In genomic region chr3:73745429-73746247, GRCh38 we compare ENCODE assay signal across 18 cellular contexts.
DNase-seq lines count a peak whose midpoint lies in the region; ATAC-seq, FAIRE-seq and TF ChIP-seq lines count a peak whose summit lies in the region.
"Had no signal": no experiment of that assay in that cellular context is flagged by ENCODE, and none has a peak within 500 bp of the region (broad histone marks: within the 10 kb centered on the region; RNA-seq: fewer than 3 reads in every experiment).

No MANE protein-coding gene starts in this region.

- no peak overlapping the region for H3K4me3 ChIP-seq in astrocyte (ENCODE audit: insufficient read depth, low read depth, low read length)
- H3K4me3 ChIP-seq in prostate gland, result no peak overlapping the region
- no peak overlapping the region for H3K4me3 ChIP-seq in pancreas
- H3K4me3 ChIP-seq: ascending aorta, colonic mucosa, upper lobe of left lung had no signal

- H3K9me3 Mint-ChIP-seq in astrocyte (ENCODE audit: unreplicated experiment), result peaks cover 2% of the 10 kb centered on the region
- H3K9me3 Mint-ChIP-seq: mesothelial cell of epicardium had no signal

- TF ChIP-seq POLR2A in prostate gland (IDR thresholded peaks at IDR 0.05), result no peak

- H3K4me3 Mint-ChIP-seq in astrocyte (ENCODE audit: unreplicated experiment), result no peak overlapping the region
- H3K4me3 Mint-ChIP-seq: activated CD4-positive, alpha-beta T cell treated with anti-CD3 and anti-CD28 coated beads for 36 hours; CD4-positive, alpha-beta T cell; mesothelial cell of epicardium; stimulated activated memory B cell treated with anti-CD40 and anti-IgM and Interleukin-4, amounts not matched to agents 10 μg/mL and 1 μg/mL and 100 μg/mL, for 72 hours had no signal

- H3K79me2 ChIP-seq in astrocyte (ENCODE audit: insufficient read depth, low read length), result no peaks in the 10 kb centered on the region

- H4K20me1 ChIP-seq in astrocyte (ENCODE audit: insufficient read depth, low read length), result no peaks in the 10 kb centered on the region

- H3K9ac ChIP-seq in astrocyte (ENCODE audit: low read length), result no peak overlapping the region

- H3K27me3 Mint-ChIP-seq in astrocyte (ENCODE audit: low read depth, unreplicated experiment), result no peaks in the 10 kb centered on the region
- H3K27me3 Mint-ChIP-seq: activated CD4-positive, alpha-beta T cell treated with anti-CD3 and anti-CD28 coated beads for 36 hours; CD4-positive, alpha-beta T cell; stimulated activated memory B cell treated with anti-CD40 and anti-IgM and Interleukin-4, amounts not matched to agents 10 μg/mL and 1 μg/mL and 100 μg/mL, for 72 hours had no signal

- peaks cover 3% of the 10 kb centered on the region for H3K4me1 Mint-ChIP-seq in astrocyte (ENCODE audit: low read depth, unreplicated experiment)
- H3K4me1 Mint-ChIP-seq: activated CD4-positive, alpha-beta T cell treated with anti-CD3 and anti-CD28 coated beads for 36 hours; stimulated activated memory B cell treated with anti-CD40 and anti-IgM and Interleukin-4, amounts not matched to agents 10 μg/mL and 1 μg/mL and 100 μg/mL, for 72 hours had no signal

- TF ChIP-seq CTCF in astrocyte (IDR thresholded peaks at IDR 0.05; ENCODE audit: insufficient read depth, low read depth, low read length), result no peak
- TF ChIP-seq CTCF in prostate gland (IDR thresholded peaks at IDR 0.05), result no peak
- TF ChIP-seq CTCF in pancreas (IDR thresholded peaks at IDR 0.05), result no peak

- FAIRE-seq in astrocyte (lab: Jason Lieb, UNC), result peak; percentile 32
- no peak for FAIRE-seq in pancreas (lab: Jason Lieb, UNC)
- FAIRE-seq: small intestine had no signal

- H3K27ac ChIP-seq in astrocyte (ENCODE audit: low read depth, low read length) (no peak overlapping the region), prostate gland (peak overlapping the region in 1 of 2 donors; percentile 20), pancreas (no peak overlapping the region)
- H3K27ac ChIP-seq: ascending aorta, colonic mucosa, upper lobe of left lung had no signal

- H3K36me3 ChIP-seq in astrocyte (ENCODE audit: insufficient read depth, low read length) (no peaks in the 10 kb centered on the region), prostate gland (no peaks in the 10 kb centered on the region), pancreas (no peaks in the 10 kb centered on the region)
- H3K36me3 ChIP-seq: ascending aorta, colonic mucosa, upper lobe of left lung had no signal

- no peak overlapping the region for H3K27ac Mint-ChIP-seq in astrocyte (ENCODE audit: unreplicated experiment)
- H3K27ac Mint-ChIP-seq: activated CD4-positive, alpha-beta T cell treated with anti-CD3 and anti-CD28 coated beads for 36 hours; CD4-positive, alpha-beta T cell; mesothelial cell of epicardium; stimulated activated memory B cell treated with anti-CD40 and anti-IgM and Interleukin-4, amounts not matched to agents 10 μg/mL and 1 μg/mL and 100 μg/mL, for 72 hours had no signal

- intact Hi-C loops in prostate gland (cut with DNase I), result no loop called here
- intact Hi-C loops in pancreas (cut with DNase I), result no loop called here

- DNase-seq in NCI-H82 (lab: John Stamatoyannopoulos, UW) (peak; percentile 69), NCI-H82 treated with DMSO at 0.1 percent for 48 hours (lab: John Stamatoyannopoulos, UW; ENCODE audit: unreplicated experiment) (no peak), NCI-H2107 (lab: John Stamatoyannopoulos, UW) (peak; percentile 57), astrocyte (ENCODE audit: low read depth) (no peak), prostate gland (ENCODE audit: low spot score) (peak; percentile 25), NK-92 (lab: John Stamatoyannopoulos, UW; ENCODE audit: unreplicated experiment) (no peak), pancreas (no peak), OCI-M2 (lab: John Stamatoyannopoulos, UW; ENCODE audit: unreplicated experiment) (no peak)
- DNase-seq: activated CD4-positive, alpha-beta T cell treated with anti-CD3 and anti-CD28 coated beads for 36 hours; activated naive CD4-positive, alpha-beta T cell; CD4-positive, alpha-beta T cell; colonic mucosa; NK-92 treated with Interleukin-12 subunit alpha and Interleukin-12 subunit beta, amount 100 ng/mL, for 24 hours; small intestine; upper lobe of left lung had no signal

- no peak overlapping the region for H2AFZ ChIP-seq in astrocyte (ENCODE audit: low read depth, low read length)

- H3K36me3 Mint-ChIP-seq in astrocyte (ENCODE audit: low read depth, unreplicated experiment), result no peaks in the 10 kb centered on the region
- H3K36me3 Mint-ChIP-seq: mesothelial cell of epicardium; stimulated activated memory B cell treated with anti-CD40 and anti-IgM and Interleukin-4, amounts not matched to agents 10 μg/mL and 1 μg/mL and 100 μg/mL, for 72 hours had no signal

- no peak for ATAC-seq in pancreas
- ATAC-seq: activated CD4-positive, alpha-beta T cell treated with anti-CD3 and anti-CD28 coated beads for 36 hours; stimulated activated memory B cell treated with anti-CD40 and anti-IgM and Interleukin-4, amounts not matched to agents 10 μg/mL and 1 μg/mL and 100 μg/mL, for 72 hours had no signal

- no peaks in the 10 kb centered on the region for H3K27me3 ChIP-seq in astrocyte (ENCODE audit: insufficient read depth, low read length)
- no peaks in the 10 kb centered on the region for H3K27me3 ChIP-seq in prostate gland (replicated peaks; ENCODE audit: insufficient read depth)
- H3K27me3 ChIP-seq in pancreas, result no peaks in the 10 kb centered on the region
- H3K27me3 ChIP-seq: ascending aorta, colonic mucosa, upper lobe of left lung had no signal

- 36% methylated on average over 10 of the region's 10 CpGs for WGBS in prostate gland
- WGBS in pancreas, 2 donors, result 60 to 63% methylated on average over 10 of the region's 10 CpGs

- H3K4me1 ChIP-seq in astrocyte (ENCODE audit: insufficient read depth, low read length) (no peaks in the 10 kb centered on the region), prostate gland (replicated peaks) (peaks cover 11% of the 10 kb centered on the region), pancreas (no peaks in the 10 kb centered on the region)
- H3K4me1 ChIP-seq: colonic mucosa had no signal

- no peak overlapping the region for H3K4me2 ChIP-seq in astrocyte (ENCODE audit: low read length)

- H3K9me3 ChIP-seq in astrocyte (ENCODE audit: insufficient read depth, low read depth, low read length) (no peaks in the 10 kb centered on the region), prostate gland (no peaks in the 10 kb centered on the region), pancreas (no peaks in the 10 kb centered on the region)
- H3K9me3 ChIP-seq: ascending aorta, colonic mucosa, upper lobe of left lung had no signal

Comparison
In these comparisons a context has a peak if more than half of its experiments do, and no peak if none do; other contexts are left out.
1. DNase-seq: peak in NCI-H82 (single experiment), NCI-H2107 (single experiment) and prostate gland (single experiment); none in NCI-H82 treated with DMSO at 0.1 percent for 48 hours (single experiment), astrocyte (single experiment), NK-92 (single experiment), pancreas (0 of 6) and OCI-M2 (single experiment).